9 cellular contexts compared by ENCODE assay signal in genomic region chrX:66408507-66408906, GRCh38.
DNase-seq lines count a peak whose midpoint lies in the region; ATAC-seq and TF ChIP-seq lines count a peak whose summit lies in the region.
"Had no signal": no experiment of that assay in that cellular context is flagged by ENCODE, and none has a peak within 500 bp of the region (broad histone marks: within the 10 kb centered on the region; RNA-seq: fewer than 3 reads in every experiment).

No MANE protein-coding gene starts in this region.

- H3K27me3 ChIP-seq in DOHH2 (ENCODE audit: control insufficient read depth, low read length) (no peaks in the 10 kb centered on the region), upper lobe of right lung (no peaks in the 10 kb centered on the region)

- no peak overlapping the region for H3K27ac ChIP-seq in DOHH2 (ENCODE audit: low read depth, low read length)
- H3K27ac ChIP-seq in upper lobe of right lung: no peak overlapping the region

- peak; percentile 79 for ATAC-seq in GM18867 (IDR thresholded peaks at IDR 0.05; ENCODE audit: unreplicated experiment)
- peak; percentile 60 for ATAC-seq in HG03103 (IDR thresholded peaks at IDR 0.05; ENCODE audit: low read depth, unreplicated experiment)
- no peak for ATAC-seq in upper lobe of right lung

- in situ Hi-C loops in SK-MEL-5 (cut with HindIII; ENCODE audit: low pct_unique_long_range_greater_than_20kb, low sequenced_read_pairs): no loop called here

- H3K4me1 ChIP-seq in DOHH2 (ENCODE audit: control insufficient read depth, low read length) (no peaks in the 10 kb centered on the region), upper lobe of right lung (no peaks in the 10 kb centered on the region)

- H4K20me1 ChIP-seq in DOHH2 (ENCODE audit: control insufficient read depth, insufficient read depth, low read depth, low read length): no peaks in the 10 kb centered on the region

- no peak overlapping the region for H3K4me3 ChIP-seq in DOHH2 (ENCODE audit: low read length)
- H3K4me3 ChIP-seq in upper lobe of right lung: no peak overlapping the region

- H3K4me2 ChIP-seq in DOHH2 (ENCODE audit: low read length): no peak overlapping the region

- intact Hi-C loops in upper lobe of right lung (cut with DNase I): no loop called here

- H3K36me3 ChIP-seq in DOHH2 (ENCODE audit: control insufficient read depth, low read length) (no peaks in the 10 kb centered on the region), upper lobe of right lung (no peaks in the 10 kb centered on the region)

- TF ChIP-seq CTCF in DOHH2 (IDR thresholded peaks at IDR 0.05; ENCODE audit: low read depth, low read length, poor library complexity, severe bottlenecking) (peak; percentile 27), upper lobe of right lung (IDR thresholded peaks at IDR 0.05) (no peak)

- H3K9me3 ChIP-seq in DOHH2 (ENCODE audit: control insufficient read depth, insufficient read depth, low read length) (no peaks in the 10 kb centered on the region), upper lobe of right lung (no peaks in the 10 kb centered on the region)

- no peaks in the 10 kb centered on the region for H3K79me2 ChIP-seq in DOHH2 (ENCODE audit: control insufficient read depth, low read length)

- DNase-seq in SK-MEL-5 (ENCODE audit: low read depth, low spot score) (peak; percentile 0), upper lobe of right lung (no peak), cerebellum (ENCODE audit: low spot score) (no peak), dedifferentiated amniotic fluid mesenchymal stem cell (ENCODE audit: extremely low spot score) (no peak), A172 (ENCODE audit: low spot score) (no peak)
- DNase-seq: activated naive CD4-positive, alpha-beta T cell had no signal

- no peaks in the 10 kb centered on the region for H3K9me2 ChIP-seq in DOHH2 (replicated peaks; ENCODE audit: control insufficient read depth, low read length)

- H3F3A ChIP-seq in DOHH2 (ENCODE audit: control insufficient read depth, insufficient read depth): no peaks in the 10 kb centered on the region
